In genomic region chr1:159780583-159781582, GRCh38 we compare ENCODE assay signal across 8 cellular contexts. TPM values are rescaled to one million over a fixed set of nuclear protein-coding genes. Genes with fewer than 3 reads are reported as not detected.
DNase-seq lines count a peak whose midpoint lies in the region; ATAC-seq and TF ChIP-seq lines count a peak whose summit lies in the region.

Gene DUSP23, plus strand, starts transcription at chr1:159780962. Its CDS starts 139 bp downstream, at chr1:159781101.

- H3K9me3 Mint-ChIP-seq in endodermal cell = no peaks in the 10 kb centered on the region

- DNase-seq in COLO829 (ENCODE audit: low spot score) (peak; percentile 99), HS-5 (ENCODE audit: low read depth) (peak; percentile 95), NOMO-1 treated with DMSO at 0.1 percent for 48 hours (lab: John Stamatoyannopoulos, UW; ENCODE audit: unreplicated experiment) (peak; percentile 98), endodermal cell (peak; percentile 99), mesenteric fat pad (ENCODE audit: low spot score) (peak; percentile 99)
- DNase-seq in activated CD8-positive, alpha-beta memory T cell treated with anti-CD3 and anti-CD28 coated beads, Interleukin-2, amount 50 U/mL, for 24 hours (ENCODE audit: extremely low read depth) = peak; percentile 82
- peak; percentile 78 for DNase-seq in stimulated activated CD8-positive, alpha-beta memory T cell treated with anti-CD3 and anti-CD28 coated beads, Interleukin-15, amount 100 ng/mL, for 24 hours (ENCODE audit: low read depth)

- no peak within 1 kb of the TSS for H3K27ac Mint-ChIP-seq in endodermal cell

- peaks cover 9% of the 10 kb centered on the region for H3K27me3 Mint-ChIP-seq in endodermal cell (ENCODE audit: insufficient read depth)

- H3K36me3 ChIP-seq in endodermal cell (ENCODE audit: control insufficient read depth, insufficient read depth, low read length) = no peaks in the 10 kb centered on the region

- H3K4me3 ChIP-seq in endodermal cell (ENCODE audit: low read length) = peak within 1 kb of the TSS; percentile 38

- no peaks in the 10 kb centered on the region for H3K9me3 ChIP-seq in endodermal cell (ENCODE audit: control insufficient read depth, low read length)

- no peak within 1 kb of the TSS for H3K9ac ChIP-seq in endodermal cell (ENCODE audit: extremely low read depth, low read length, poor library complexity, severe bottlenecking)

- no peak within 1 kb of the TSS for H3K27ac ChIP-seq in endodermal cell (ENCODE audit: low read depth, low read length)

- peaks cover 8% of the 10 kb centered on the region for H3K36me3 Mint-ChIP-seq in endodermal cell (ENCODE audit: low read depth)

- peak; percentile 98 for ATAC-seq in GM19468 (IDR thresholded peaks at IDR 0.05; ENCODE audit: extremely low read depth, unreplicated experiment)

- TF ChIP-seq CTCF in endodermal cell (conservative IDR thresholded peaks at IDR 0.05) = peak; percentile 96

- H3K4me3 Mint-ChIP-seq in endodermal cell = peak within 1 kb of the TSS; percentile 66

- no peaks in the 10 kb centered on the region for H3K27me3 ChIP-seq in endodermal cell (ENCODE audit: control insufficient read depth, insufficient read depth, low read length, poor library complexity, severe bottlenecking)

- H3K4me1 Mint-ChIP-seq in endodermal cell = peaks cover 16% of the 10 kb centered on the region

- WGBS in endodermal cell (ENCODE audit: insufficient coverage in 1 of 2, insufficient read length in 1 of 2), 2 experiments = 49 to 64% methylated on average over 45 to 88 of the region's 88 CpGs

- H3K4me1 ChIP-seq in endodermal cell (ENCODE audit: control insufficient read depth, insufficient read depth, low read length) = no peaks in the 10 kb centered on the region

RNA-seq across cellular contexts. Expression of gene DUSP23, which starts in this region (rescaled TPM):
- 10 to 100 TPM; 28.8 to 32.3 TPM for total RNA-seq in endodermal cell
- 7.6 TPM for polyA plus RNA-seq in endodermal cell (2013, experiment 1 of 2)
- 7.4 TPM for polyA plus RNA-seq in endodermal cell (2013, experiment 2 of 2)
- total RNA-seq in mesenteric fat pad = 54.8 TPM
